Comparison of ENCODE assay signal across 16 cellular contexts in genomic region chr21:15826908-15827601, GRCh38.
DNase-seq lines count a peak whose midpoint lies in the region; ATAC-seq and TF ChIP-seq lines count a peak whose summit lies in the region.
"Had no signal": no experiment of that assay in that cellular context is flagged by ENCODE, and none has a peak within 500 bp of the region (broad histone marks: within the 10 kb centered on the region; RNA-seq: fewer than 3 reads in every experiment).

No MANE protein-coding gene starts in this region.

- no peak for DNase-seq in Right ventricle myocardium inferior (ENCODE audit: missing footprints)
- no peak for DNase-seq in cardiac septum (ENCODE audit: low spot score)
- peak in 1 of 5 donors; percentile 11 for DNase-seq in heart left ventricle
- peak; percentile 40 for DNase-seq in myocyte (ENCODE audit: low read depth)
- DNase-seq in GM13977 (ENCODE audit: low spot score), result no peak
- DNase-seq in MV-4-11 (lab: John Stamatoyannopoulos, UW), result no peak
- DNase-seq in SW480 (ENCODE audit: low spot score), result no peak
- DNase-seq: activated CD4-positive, alpha-beta T cell treated with anti-CD3 and anti-CD28 coated beads, Interleukin-2, amount 10 ng/mL, durations not matched to agents 24 days and 14 days; activated gamma-delta T cell treated with Interleukin-2 at 50 U/mL for 16 hours; activated T-cell treated with anti-CD3 and anti-CD28 coated beads, Interleukin-2, amount 50 U/mL, for 24 hours; CD4-positive, alpha-beta T cell; NCI-H1436; NCI-H510A; stimulated activated naive CD4-positive, alpha-beta T cell treated with Interleukin-2 at 50 U/mL for 16 hours had no signal

- ATAC-seq in Right ventricle myocardium inferior, result peak; percentile 79
- ATAC-seq in heart left ventricle, result peak; percentile 79 to 92 (median 85)
- no peak for ATAC-seq in HG02759 (IDR thresholded peaks at IDR 0.05; ENCODE audit: unreplicated experiment)

- no peak for TF ChIP-seq POLR2A in heart left ventricle (IDR thresholded peaks at IDR 0.05)

- no peak for TF ChIP-seq CTCF in heart left ventricle (IDR thresholded peaks at IDR 0.05)
- TF ChIP-seq CTCF in GM13977 (IDR thresholded peaks at IDR 0.05; ENCODE audit: extremely low read depth, insufficient read depth, missing control alignments), result no peak

- H3K36me3 ChIP-seq in heart left ventricle, result peaks cover 0 to 54% (median 30%) of the 10 kb centered on the region in 9 donors

- no peaks in the 10 kb centered on the region for H3K9me3 ChIP-seq in heart left ventricle

- intact Hi-C loops in Right ventricle myocardium inferior (cut with DNase I), result loop anchor here (1.0 kb wide), 1 partner anchor 98 kb away; the partner anchor contains the start of gene USP25
- intact Hi-C loops in cardiac septum (cut with DNase I), result loop anchor here (5.0 kb wide), 1 partner anchor 95 kb away; no protein-coding TSS in a partner anchor
- intact Hi-C loops in heart left ventricle (cut with DNase I), result loop anchor here in 6 of 10 donors (2.0 to 10.0 kb wide), 4 partner anchors 58 to 212 kb away; no protein-coding TSS in a partner anchor

- H3K27ac ChIP-seq in heart left ventricle, result peak overlapping the region; percentile 33 to 82 (median 63)
- H3K27ac ChIP-seq: VCaP had no signal

- in situ Hi-C loops in GM13977 (cut with MboI; ENCODE audit: low pct_unique_long_range_greater_than_20kb, low sequenced_read_pairs, unreplicated experiment), result no loop called here

- no peaks in the 10 kb centered on the region for H3K27me3 ChIP-seq in heart left ventricle

- peaks cover 0 to 28% (median 8%) of the 10 kb centered on the region in 12 donors for H3K4me1 ChIP-seq in heart left ventricle

- H3K4me3 ChIP-seq in heart left ventricle, result peak overlapping the region in 6 of 12 donors; percentile 1 to 20 (median 11)

- 50 to 59% (median 53%) methylated on average over 8 of the region's 8 CpGs for WGBS in heart left ventricle, 4 donors
